In the genomic region with DNA sequence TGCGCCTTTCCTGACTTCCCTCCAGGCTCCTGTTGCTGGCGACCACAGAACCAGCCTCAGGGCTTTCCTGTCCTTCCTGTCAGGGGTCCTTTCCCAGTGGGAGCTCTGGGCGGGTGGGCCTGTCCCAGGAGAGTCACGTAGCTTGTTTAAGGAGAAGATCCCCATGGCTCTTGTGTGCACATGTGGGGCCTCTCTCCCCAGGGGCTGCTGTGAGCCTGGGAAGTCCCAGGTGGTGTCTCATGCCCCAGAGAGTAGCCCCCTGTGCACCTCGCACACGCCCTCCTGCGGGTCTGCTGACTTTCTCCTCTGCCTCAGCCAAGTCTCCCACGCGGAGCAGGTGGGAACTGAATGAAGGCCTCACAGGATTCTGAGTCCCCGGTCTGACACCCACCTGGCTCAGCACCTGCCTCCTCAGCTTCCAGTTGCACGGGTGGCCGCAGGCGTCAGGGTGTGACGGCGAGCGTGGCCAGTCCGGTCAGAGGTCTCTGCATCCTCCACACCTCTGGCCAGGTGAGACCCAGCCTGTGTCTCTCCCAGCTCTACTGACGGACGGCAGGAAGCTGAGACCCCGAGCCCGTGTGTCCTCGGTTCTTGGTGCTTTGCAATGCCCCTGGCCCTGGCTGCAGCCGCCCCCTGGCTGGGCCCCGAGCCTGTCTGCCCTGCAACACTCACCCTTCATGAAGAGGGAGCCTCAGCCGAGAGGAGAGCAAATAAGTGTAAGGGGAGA, we compare ENCODE assay signal across 17 cellular contexts. TPM values are rescaled to one million over a fixed set of nuclear protein-coding genes. Genes with fewer than 3 reads are reported as not detected.
A peak's percentile ranks its signal among the peaks of the same experiment; 100 is the strongest.
DNase-seq lines count a peak whose midpoint lies in the region; ATAC-seq, FAIRE-seq and TF ChIP-seq lines count a peak whose summit lies in the region.
"Had no signal": no experiment of that assay in that cellular context is flagged by ENCODE, and none has a peak within 500 bp of the region (broad histone marks: within the 10 kb centered on the region; RNA-seq: fewer than 3 reads in every experiment).

No MANE protein-coding gene starts in this region.

- H3K27ac Mint-ChIP-seq in endodermal cell, result no peak overlapping the region

- H3K4me1 Mint-ChIP-seq in endodermal cell, result no peaks in the 10 kb centered on the region

- H3K4me3 ChIP-seq in HepG2 (replicated peaks in 1 of 3; ENCODE audit: insufficient read depth in 1 of 3, low read depth in 2 of 3, low read length in 3 of 3) (no peak overlapping the region), right lobe of liver (no peak overlapping the region), endodermal cell (ENCODE audit: low read length) (no peak overlapping the region), aorta (ENCODE audit: low read length in 2 of 2) (no peak overlapping the region)

- H3K27ac ChIP-seq in HepG2 (ENCODE audit: extremely low read length, insufficient read depth, low read length), result no peak overlapping the region
- no peak overlapping the region for H3K27ac ChIP-seq in right lobe of liver
- peak overlapping the region; percentile 84 for H3K27ac ChIP-seq in endodermal cell (ENCODE audit: low read depth, low read length)
- H3K27ac ChIP-seq in aorta (ENCODE audit: low read depth in 1 of 2, low read length in 2 of 2), result no peak overlapping the region

- H3K4me2 ChIP-seq in HepG2 (ENCODE audit: low read depth, low read length), result no peak overlapping the region

- TF ChIP-seq RAD21 in HepG2 (CRISPR knock-in tag; IDR thresholded peaks at IDR 0.05), result no peak

- TF ChIP-seq CTCF in HepG2 (CRISPR knock-in tag; IDR thresholded peaks at IDR 0.05) (no peak), right lobe of liver (IDR thresholded peaks at IDR 0.05) (no peak), endodermal cell (conservative IDR thresholded peaks at IDR 0.05) (no peak)

- TF ChIP-seq POLR2A in HepG2 (IDR thresholded peaks at IDR 0.05; ENCODE audit: insufficient read depth in 1 of 2, low read depth in 2 of 2, low read length in 2 of 2), result no peak
- TF ChIP-seq POLR2A in right lobe of liver (IDR thresholded peaks at IDR 0.05), result no peak

- peaks cover 47% of the 10 kb centered on the region for H3K4me1 ChIP-seq in HepG2 (ENCODE audit: insufficient read depth, low read length)
- no peaks in the 10 kb centered on the region for H3K4me1 ChIP-seq in right lobe of liver
- peaks cover 1% of the 10 kb centered on the region for H3K4me1 ChIP-seq in endodermal cell (ENCODE audit: control insufficient read depth, insufficient read depth, low read length)
- H3K4me1 ChIP-seq in aorta (ENCODE audit: control insufficient read depth in 1 of 2, insufficient read depth in 2 of 2, low read length in 2 of 2), result no peaks in the 10 kb centered on the region

- TF ChIP-seq EP300 in HepG2 (IDR thresholded peaks at IDR 0.05; ENCODE audit: low read depth in 2 of 2, low read length in 2 of 2), result no peak
- no peak for TF ChIP-seq EP300 in HepG2 (CRISPR knock-in tag; IDR thresholded peaks at IDR 0.05; ENCODE audit: borderline replicate concordance)

- DNase-seq in HepG2 (ENCODE audit: low spot score) (no peak), right lobe of liver (no peak), endodermal cell (no peak), aorta (no peak), T-helper 9 cell (no peak)
- DNase-seq: C1 segment of cervical spinal cord, GF-D8, GOT3, KBM-7, MV-4-11, NCI-H1417, NCI-H2029, NCI-H510A treated with DMSO at 0.1 percent for 48 hours, NCI-H82 had no signal

- CTCF ChIA-PET in HepG2 (lab: Yijun Ruan, JAX; ENCODE audit: low intra/inter-chr PET ratio, low total read pairs), result no interaction called here

- ATAC-seq in HepG2, result peak; percentile 4; the same call in 1 of the 3 replicates
- ATAC-seq in right lobe of liver, result no peak
- peak; percentile 47 for ATAC-seq in aorta (ENCODE audit: low FRiP score)
- no peak for ATAC-seq in HG02973 (IDR thresholded peaks at IDR 0.05; ENCODE audit: unreplicated experiment)

- no peaks in the 10 kb centered on the region for H3K9me3 Mint-ChIP-seq in endodermal cell

- H3K79me2 ChIP-seq in HepG2 (ENCODE audit: insufficient read depth, low read length), result no peaks in the 10 kb centered on the region

- no peaks in the 10 kb centered on the region for H3K36me3 Mint-ChIP-seq in endodermal cell (ENCODE audit: low read depth)

- intact Hi-C loops in HepG2 (cut with micrococcal nuclease; ENCODE audit: unreplicated experiment), result no loop called here
- intact Hi-C loops in right lobe of liver (cut with DNase I), result no loop called here
- intact Hi-C loops in aorta (cut with DNase I), result no loop called here

- FAIRE-seq in HepG2 (lab: Jason Lieb, UNC), result no peak
- FAIRE-seq: A204.1 had no signal

- WGBS in HepG2 (ENCODE audit: low lambda C conversion rate), result 61% methylated on average over 25 of the region's 25 CpGs
- 0% methylated on average over 1 of the region's 25 CpGs for WGBS in right lobe of liver (ENCODE audit: insufficient coverage, low coverage, low lambda C conversion rate, missing lambda C conversion rate)
- 91% methylated on average over 16 to 25 of the region's 25 CpGs for WGBS in endodermal cell (ENCODE audit: insufficient coverage in 1 of 2, insufficient read length in 1 of 2), 2 experiments
- WGBS in aorta, 2 donors, result 86 to 88% methylated on average over 24 to 25 of the region's 25 CpGs

- POLR2A ChIA-PET in HepG2 (lab: Yijun Ruan, JAX), result no interaction called here

- in situ Hi-C loops in HepG2 (cut with HindIII; ENCODE audit: extremely low pct_ligation_motif_present, low pct_unique_long_range_greater_than_20kb), result no loop called here

- H3K4me3 Mint-ChIP-seq in endodermal cell, result no peak overlapping the region

- no peak overlapping the region for H2AFZ ChIP-seq in HepG2 (ENCODE audit: low read length)

- peaks cover 23% of the 10 kb centered on the region for H3K27me3 Mint-ChIP-seq in endodermal cell (ENCODE audit: insufficient read depth)

- no peaks in the 10 kb centered on the region for H3K36me3 ChIP-seq in HepG2 (replicated peaks in 1 of 2; ENCODE audit: control insufficient read depth in 1 of 2, insufficient read depth in 2 of 2, low read length in 2 of 2)
- no peaks in the 10 kb centered on the region for H3K36me3 ChIP-seq in right lobe of liver
- no peaks in the 10 kb centered on the region for H3K36me3 ChIP-seq in endodermal cell (ENCODE audit: control insufficient read depth, insufficient read depth, low read length)
- no peaks in the 10 kb centered on the region for H3K36me3 ChIP-seq in aorta (ENCODE audit: control insufficient read depth in 1 of 2, insufficient read depth in 2 of 2, low read length in 1 of 2)

- BruUV-seq in HepG2 (replicated peaks; lab: Mats Ljungman, UMichigan), result no TSS peak

- H3K9me3 ChIP-seq in HepG2 (ENCODE audit: low read length) (no peaks in the 10 kb centered on the region), right lobe of liver (no peaks in the 10 kb centered on the region), endodermal cell (ENCODE audit: control insufficient read depth, low read length) (no peaks in the 10 kb centered on the region), aorta (ENCODE audit: control insufficient read depth, low read length) (no peaks in the 10 kb centered on the region)

- H4K20me1 ChIP-seq in HepG2 (ENCODE audit: insufficient read depth, low read length), result peaks cover 5% of the 10 kb centered on the region; the same call in 1 of the 2 replicates

- H3K27me3 ChIP-seq in HepG2 (ENCODE audit: control insufficient read depth in 1 of 2, insufficient read depth in 2 of 2, low read length in 2 of 2) (peaks cover 33 to 84% of the 10 kb centered on the region in 2 experiments), right lobe of liver (peaks cover 0 to 5% of the 10 kb centered on the region in 2 donors), endodermal cell (ENCODE audit: control insufficient read depth, insufficient read depth, low read length, poor library complexity, severe bottlenecking) (peaks cover 23% of the 10 kb centered on the region), aorta (ENCODE audit: control insufficient read depth in 1 of 2, insufficient read depth in 2 of 2, low read length in 1 of 2) (no peaks in the 10 kb centered on the region)

- H3K9ac ChIP-seq in HepG2 (ENCODE audit: insufficient read depth, low read depth, low read length), result no peak overlapping the region
- no peak overlapping the region for H3K9ac ChIP-seq in endodermal cell (ENCODE audit: extremely low read depth, low read length, poor library complexity, severe bottlenecking)

RNA-seq across cellular contexts. Expression of a gene that starts 5.6 kb away (rescaled TPM):
- not detected in 2 replicates for total RNA-seq in HepG2 (2016; rRNA removed; fragmentation: Illumina TruSeq; extraction: Trizol)
- not detected in 2 replicates for total RNA-seq in HepG2 (2016; cell fraction: cytosol; rRNA removed; fragmentation: Illumina TruSeq; extraction: Trizol; ENCODE audit: low read depth)
- not detected in 2 replicates for total RNA-seq in HepG2 (2016; cell fraction: insoluble cytoplasmic fraction; rRNA removed; fragmentation: Illumina TruSeq; extraction: Trizol)
- total RNA-seq in HepG2 (2016; cell fraction: membrane; rRNA removed; fragmentation: Illumina TruSeq; extraction: Trizol), result not detected in 2 replicates
- not detected in 2 replicates for total RNA-seq in HepG2 (2016; cell fraction: nucleus; rRNA removed; fragmentation: Illumina TruSeq; extraction: Trizol)
- polyA plus RNA-seq in HepG2 (2011; rRNA removed), result not detected in 2 replicates
- not detected in 2 replicates for polyA plus RNA-seq in HepG2 (2011; cell fraction: cytosol; rRNA removed)
- not detected in 2 replicates for polyA plus RNA-seq in HepG2 (2011; cell fraction: nucleus; rRNA removed)
- 0.27 TPM in 1 of 2 replicates, not detected in the other for polyA plus RNA-seq in HepG2 (2012)
- not detected in 2 replicates for polyA plus RNA-seq in HepG2 (2016; cell fraction: cytosol; fragmentation: Illumina TruSeq; extraction: Trizol; ENCODE audit: low read depth)
- polyA plus RNA-seq in HepG2 (2016; cell fraction: insoluble cytoplasmic fraction; fragmentation: Illumina TruSeq; extraction: Trizol; ENCODE audit: low read depth), result not detected in 2 replicates
- not detected in 2 replicates for polyA plus RNA-seq in HepG2 (2016; cell fraction: membrane; fragmentation: Illumina TruSeq; extraction: Trizol; ENCODE audit: low read depth)
- polyA plus RNA-seq in HepG2 (2016; cell fraction: nucleus; fragmentation: Illumina TruSeq; extraction: Trizol; ENCODE audit: insufficient read depth, low read depth), result not detected in 2 replicates
- polyA minus RNA-seq in HepG2 (2011; rRNA and poly(A)+ RNA removed; ENCODE audit: low replicate concordance), result not detected in 2 replicates
- not detected in 2 replicates for polyA minus RNA-seq in HepG2 (2011; cell fraction: cytosol; rRNA and poly(A)+ RNA removed)
- polyA minus RNA-seq in HepG2 (2011; cell fraction: nucleus; rRNA and poly(A)+ RNA removed), result not detected in 2 replicates
- not detected for total RNA-seq in right lobe of liver
- total RNA-seq in endodermal cell, result 1 to 10 TPM in 1 of 2 donors, under 1 TPM in 1; 0.24 to 1.7 TPM
- 51.9 TPM for polyA plus RNA-seq in endodermal cell (2013, experiment 1 of 2)
- 40.1 TPM for polyA plus RNA-seq in endodermal cell (2013, experiment 2 of 2)
- total RNA-seq in aorta, result not detected
- polyA plus RNA-seq in aorta, result not detected
- total RNA-seq: SK-MEL-5 had no signal

RNA-seq across cellular contexts. Expression of a gene that starts 12.7 kb away (rescaled TPM):
- total RNA-seq in HepG2 (2016; rRNA removed; fragmentation: Illumina TruSeq; extraction: Trizol), result 51.4 and 132 TPM in 2 replicates
- total RNA-seq in HepG2 (2016; cell fraction: cytosol; rRNA removed; fragmentation: Illumina TruSeq; extraction: Trizol; ENCODE audit: low read depth), result 32.3 and 33.5 TPM in 2 replicates
- total RNA-seq in HepG2 (2016; cell fraction: insoluble cytoplasmic fraction; rRNA removed; fragmentation: Illumina TruSeq; extraction: Trizol), result 44.4 and 147 TPM in 2 replicates
- total RNA-seq in HepG2 (2016; cell fraction: membrane; rRNA removed; fragmentation: Illumina TruSeq; extraction: Trizol), result 36.6 and 38.2 TPM in 2 replicates
- 173 and 206 TPM in 2 replicates for total RNA-seq in HepG2 (2016; cell fraction: nucleus; rRNA removed; fragmentation: Illumina TruSeq; extraction: Trizol)
- 132 and 173 TPM in 2 replicates for polyA plus RNA-seq in HepG2 (2011; rRNA removed)
- 40.1 and 86.0 TPM in 2 replicates for polyA plus RNA-seq in HepG2 (2011; cell fraction: cytosol; rRNA removed)
- polyA plus RNA-seq in HepG2 (2011; cell fraction: nucleus; rRNA removed), result 1,804 and 3,077 TPM in 2 replicates
- 112 and 149 TPM in 2 replicates for polyA plus RNA-seq in HepG2 (2012)
- 5.1 and 5.7 TPM in 2 replicates for polyA plus RNA-seq in HepG2 (2016; cell fraction: cytosol; fragmentation: Illumina TruSeq; extraction: Trizol; ENCODE audit: low read depth)
- polyA plus RNA-seq in HepG2 (2016; cell fraction: insoluble cytoplasmic fraction; fragmentation: Illumina TruSeq; extraction: Trizol; ENCODE audit: low read depth), result 47.2 and 54.2 TPM in 2 replicates
- polyA plus RNA-seq in HepG2 (2016; cell fraction: membrane; fragmentation: Illumina TruSeq; extraction: Trizol; ENCODE audit: low read depth), result 13.3 and 16.2 TPM in 2 replicates
- polyA plus RNA-seq in HepG2 (2016; cell fraction: nucleus; fragmentation: Illumina TruSeq; extraction: Trizol; ENCODE audit: insufficient read depth, low read depth), result 572 and 622 TPM in 2 replicates
- 69.2 and 278 TPM in 2 replicates for polyA minus RNA-seq in HepG2 (2011; rRNA and poly(A)+ RNA removed; ENCODE audit: low replicate concordance)
- polyA minus RNA-seq in HepG2 (2011; cell fraction: cytosol; rRNA and poly(A)+ RNA removed), result 47.8 and 61.7 TPM in 2 replicates
- polyA minus RNA-seq in HepG2 (2011; cell fraction: nucleus; rRNA and poly(A)+ RNA removed), result 203 and 232 TPM in 2 replicates
- 10 to 100 TPM; 17.4 to 42.8 (median 29.5) TPM for total RNA-seq in right lobe of liver
- 100 to 1,000 TPM; 159 to 208 TPM for total RNA-seq in endodermal cell
- polyA plus RNA-seq in endodermal cell (2013, experiment 1 of 2), result 122 TPM
- polyA plus RNA-seq in endodermal cell (2013, experiment 2 of 2), result 97.6 TPM
- total RNA-seq in aorta, result 10 to 100 TPM; 75.6 to 88.2 TPM
- polyA plus RNA-seq in aorta, result 100 to 1,000 TPM in 1 of 2 donors, 10 to 100 TPM in 1; 21.7 to 202 TPM

RNA-seq across cellular contexts. Expression of a gene that starts 24.2 kb away (rescaled TPM):
- total RNA-seq in HepG2 (2016; rRNA removed; fragmentation: Illumina TruSeq; extraction: Trizol) (0.20 and 0.27 TPM in 2 replicates), right lobe of liver (not detected), endodermal cell (not detected), aorta (not detected)
- not detected in 2 replicates for total RNA-seq in HepG2 (2016; cell fraction: cytosol; rRNA removed; fragmentation: Illumina TruSeq; extraction: Trizol; ENCODE audit: low read depth)
- total RNA-seq in HepG2 (2016; cell fraction: insoluble cytoplasmic fraction; rRNA removed; fragmentation: Illumina TruSeq; extraction: Trizol), result 0.33 and 0.45 TPM in 2 replicates
- 0.12 and 0.17 TPM in 2 replicates for total RNA-seq in HepG2 (2016; cell fraction: membrane; rRNA removed; fragmentation: Illumina TruSeq; extraction: Trizol)
- total RNA-seq in HepG2 (2016; cell fraction: nucleus; rRNA removed; fragmentation: Illumina TruSeq; extraction: Trizol), result 0.28 and 0.53 TPM in 2 replicates
- polyA plus RNA-seq in HepG2 (2011; rRNA removed) (5.1 and 8.6 TPM in 2 replicates), aorta (not detected)
- 4.3 and 7.9 TPM in 2 replicates for polyA plus RNA-seq in HepG2 (2011; cell fraction: cytosol; rRNA removed)
- polyA plus RNA-seq in HepG2 (2011; cell fraction: nucleus; rRNA removed), result 81.1 and 86.7 TPM in 2 replicates
- 2.6 and 6.6 TPM in 2 replicates for polyA plus RNA-seq in HepG2 (2012)
- polyA plus RNA-seq in HepG2 (2016; cell fraction: cytosol; fragmentation: Illumina TruSeq; extraction: Trizol; ENCODE audit: low read depth), result 0.14 TPM in 1 of 2 replicates, not detected in the other
- polyA plus RNA-seq in HepG2 (2016; cell fraction: insoluble cytoplasmic fraction; fragmentation: Illumina TruSeq; extraction: Trizol; ENCODE audit: low read depth), result 0.37 TPM in 1 of 2 replicates, not detected in the other
- 0.29 TPM in 1 of 2 replicates, not detected in the other for polyA plus RNA-seq in HepG2 (2016; cell fraction: membrane; fragmentation: Illumina TruSeq; extraction: Trizol; ENCODE audit: low read depth)
- polyA plus RNA-seq in HepG2 (2016; cell fraction: nucleus; fragmentation: Illumina TruSeq; extraction: Trizol; ENCODE audit: insufficient read depth, low read depth), result 0.62 and 0.85 TPM in 2 replicates
- polyA minus RNA-seq in HepG2 (2011; rRNA and poly(A)+ RNA removed; ENCODE audit: low replicate concordance), result 0.37 and 4.3 TPM in 2 replicates
- 2.0 and 2.2 TPM in 2 replicates for polyA minus RNA-seq in HepG2 (2011; cell fraction: cytosol; rRNA and poly(A)+ RNA removed)
- 6.4 and 9.9 TPM in 2 replicates for polyA minus RNA-seq in HepG2 (2011; cell fraction: nucleus; rRNA and poly(A)+ RNA removed)
- polyA plus RNA-seq in endodermal cell (2013, experiment 1 of 2), result 0.28 TPM
- polyA plus RNA-seq in endodermal cell (2013, experiment 2 of 2), result 0.21 TPM

RNA-seq across cellular contexts. Expression of a gene that starts 33.1 kb away (rescaled TPM):
- total RNA-seq in HepG2 (2016; rRNA removed; fragmentation: Illumina TruSeq; extraction: Trizol), result not detected in 2 replicates
- total RNA-seq in HepG2 (2016; cell fraction: cytosol; rRNA removed; fragmentation: Illumina TruSeq; extraction: Trizol; ENCODE audit: low read depth), result not detected in 2 replicates
- total RNA-seq in HepG2 (2016; cell fraction: insoluble cytoplasmic fraction; rRNA removed; fragmentation: Illumina TruSeq; extraction: Trizol), result not detected in 2 replicates
- total RNA-seq in HepG2 (2016; cell fraction: membrane; rRNA removed; fragmentation: Illumina TruSeq; extraction: Trizol), result not detected in 2 replicates
- not detected in 2 replicates for total RNA-seq in HepG2 (2016; cell fraction: nucleus; rRNA removed; fragmentation: Illumina TruSeq; extraction: Trizol)
- 0.03 TPM in 1 of 2 replicates, not detected in the other for polyA plus RNA-seq in HepG2 (2011; rRNA removed)
- 0.03 TPM in 1 of 2 replicates, not detected in the other for polyA plus RNA-seq in HepG2 (2011; cell fraction: cytosol; rRNA removed)
- polyA plus RNA-seq in HepG2 (2011; cell fraction: nucleus; rRNA removed), result 0.09 and 0.14 TPM in 2 replicates
- not detected in 2 replicates for polyA plus RNA-seq in HepG2 (2012)
- polyA plus RNA-seq in HepG2 (2016; cell fraction: cytosol; fragmentation: Illumina TruSeq; extraction: Trizol; ENCODE audit: low read depth), result not detected in 2 replicates
- polyA plus RNA-seq in HepG2 (2016; cell fraction: insoluble cytoplasmic fraction; fragmentation: Illumina TruSeq; extraction: Trizol; ENCODE audit: low read depth), result not detected in 2 replicates
- polyA plus RNA-seq in HepG2 (2016; cell fraction: membrane; fragmentation: Illumina TruSeq; extraction: Trizol; ENCODE audit: low read depth), result not detected in 2 replicates
- polyA plus RNA-seq in HepG2 (2016; cell fraction: nucleus; fragmentation: Illumina TruSeq; extraction: Trizol; ENCODE audit: insufficient read depth, low read depth), result not detected in 2 replicates
- not detected in 2 replicates for polyA minus RNA-seq in HepG2 (2011; rRNA and poly(A)+ RNA removed; ENCODE audit: low replicate concordance)
- not detected in 2 replicates for polyA minus RNA-seq in HepG2 (2011; cell fraction: cytosol; rRNA and poly(A)+ RNA removed)
- under 0.01 and 0.12 TPM in 2 replicates for polyA minus RNA-seq in HepG2 (2011; cell fraction: nucleus; rRNA and poly(A)+ RNA removed)
- total RNA-seq in right lobe of liver, result not detected
- total RNA-seq in endodermal cell, result under 1 TPM in 1 of 2 donors, not detected in 1; 0.44 TPM
- 0.53 TPM for polyA plus RNA-seq in endodermal cell (2013, experiment 1 of 2)
- 0.46 TPM for polyA plus RNA-seq in endodermal cell (2013, experiment 2 of 2)
- total RNA-seq in aorta, result under 1 TPM in 1 of 2 donors, not detected in 1; 0.09 TPM
- polyA plus RNA-seq in aorta, result under 1 TPM in 1 of 2 donors, not detected in 1; 0.15 TPM
- total RNA-seq: SK-MEL-5 had no signal

RNA-seq across cellular contexts. Expression of a gene that starts 44.0 kb away (rescaled TPM):
- total RNA-seq in HepG2 (2016; rRNA removed; fragmentation: Illumina TruSeq; extraction: Trizol) (37.7 and 39.8 TPM in 2 replicates), right lobe of liver (10 to 100 TPM; 16.4 to 23.6 (median 21.1) TPM), endodermal cell (10 to 100 TPM; 64.9 to 73.2 TPM), aorta (10 to 100 TPM; 27.2 to 30.4 TPM)
- 15.1 and 15.2 TPM in 2 replicates for total RNA-seq in HepG2 (2016; cell fraction: cytosol; rRNA removed; fragmentation: Illumina TruSeq; extraction: Trizol; ENCODE audit: low read depth)
- 35.8 and 37.7 TPM in 2 replicates for total RNA-seq in HepG2 (2016; cell fraction: insoluble cytoplasmic fraction; rRNA removed; fragmentation: Illumina TruSeq; extraction: Trizol)
- total RNA-seq in HepG2 (2016; cell fraction: membrane; rRNA removed; fragmentation: Illumina TruSeq; extraction: Trizol), result 41.8 and 42.4 TPM in 2 replicates
- 28.2 and 31.2 TPM in 2 replicates for total RNA-seq in HepG2 (2016; cell fraction: nucleus; rRNA removed; fragmentation: Illumina TruSeq; extraction: Trizol)
- polyA plus RNA-seq in HepG2 (2011; rRNA removed) (34.5 and 36.4 TPM in 2 replicates), aorta (10 to 100 TPM; 19.8 to 22.2 TPM)
- 27.2 and 28.5 TPM in 2 replicates for polyA plus RNA-seq in HepG2 (2011; cell fraction: cytosol; rRNA removed)
- polyA plus RNA-seq in HepG2 (2011; cell fraction: nucleus; rRNA removed), result 36.7 and 41.9 TPM in 2 replicates
- 36.8 and 38.5 TPM in 2 replicates for polyA plus RNA-seq in HepG2 (2012)
- 9.5 and 11.3 TPM in 2 replicates for polyA plus RNA-seq in HepG2 (2016; cell fraction: cytosol; fragmentation: Illumina TruSeq; extraction: Trizol; ENCODE audit: low read depth)
- polyA plus RNA-seq in HepG2 (2016; cell fraction: insoluble cytoplasmic fraction; fragmentation: Illumina TruSeq; extraction: Trizol; ENCODE audit: low read depth), result 51.6 and 60.0 TPM in 2 replicates
- polyA plus RNA-seq in HepG2 (2016; cell fraction: membrane; fragmentation: Illumina TruSeq; extraction: Trizol; ENCODE audit: low read depth), result 29.6 and 31.9 TPM in 2 replicates
- polyA plus RNA-seq in HepG2 (2016; cell fraction: nucleus; fragmentation: Illumina TruSeq; extraction: Trizol; ENCODE audit: insufficient read depth, low read depth), result 75.9 and 78.1 TPM in 2 replicates
- 40.3 and 47.9 TPM in 2 replicates for polyA minus RNA-seq in HepG2 (2011; rRNA and poly(A)+ RNA removed; ENCODE audit: low replicate concordance)
- 30.1 and 32.4 TPM in 2 replicates for polyA minus RNA-seq in HepG2 (2011; cell fraction: cytosol; rRNA and poly(A)+ RNA removed)
- polyA minus RNA-seq in HepG2 (2011; cell fraction: nucleus; rRNA and poly(A)+ RNA removed), result 17.8 and 21.1 TPM in 2 replicates
- 43.0 TPM for polyA plus RNA-seq in endodermal cell (2013, experiment 1 of 2)
- polyA plus RNA-seq in endodermal cell (2013, experiment 2 of 2), result 41.6 TPM

Comparison
In these comparisons a context has a peak if more than half of its experiments do, and no peak if none do; other contexts are left out.
1. ATAC-seq: peak in HepG2 (single experiment) and aorta (single experiment); none in right lobe of liver (0 of 4) and HG02973 (single experiment).